8 cellular contexts compared by ENCODE assay signal in the genomic region with DNA sequence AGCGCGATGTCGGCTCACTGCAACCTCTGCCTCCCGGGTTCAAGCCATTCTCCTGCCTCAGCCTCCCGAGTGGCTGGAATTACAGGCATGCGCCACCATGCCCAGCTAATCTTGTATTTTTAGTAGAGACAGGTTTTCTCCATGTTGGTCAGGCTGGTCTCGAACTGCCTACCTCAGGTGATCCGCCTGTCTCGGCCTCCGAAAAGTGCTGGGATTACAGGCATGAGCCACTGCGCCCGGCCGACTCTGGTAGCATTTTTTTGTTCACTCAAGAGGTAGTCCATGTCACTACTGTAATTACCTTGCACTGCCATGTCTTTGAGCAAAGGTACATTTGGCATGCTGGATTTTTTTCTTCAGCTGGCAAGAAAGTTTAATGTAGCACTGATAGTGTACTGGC. TPM values are rescaled to one million over a fixed set of nuclear protein-coding genes. Genes with fewer than 3 reads are reported as not detected.
A peak's percentile ranks its signal among the peaks of the same experiment; 100 is the strongest.
DNase-seq lines count a peak whose midpoint lies in the region; ATAC-seq, FAIRE-seq and TF ChIP-seq lines count a peak whose summit lies in the region.
"Not testable (repeated sequence)": the region's sequence is repeated elsewhere in the genome, so short reads cannot be mapped to it uniquely, and the experiment has no call there.

No MANE protein-coding gene starts in this region.

- H3K4me2 ChIP-seq in BLaER1 treated with 17β-estradiol and CSF1 and Interleukin-3, amounts not matched to agents 10 nM and 100 nM = peak overlapping the region; percentile 86 to 98 (median 94)
- peak overlapping the region; percentile 84 for H3K4me2 ChIP-seq in Karpas-422 (ENCODE audit: low read depth, low read length, poor library complexity, severe bottlenecking)
- peak overlapping the region; percentile 87 for H3K4me2 ChIP-seq in endothelial cell of umbilical vein (ENCODE audit: insufficient read depth, low read length)
- H3K4me2 ChIP-seq in HepG2 (ENCODE audit: low read depth, low read length) = peak overlapping the region; percentile 90

- FAIRE-seq in endothelial cell of umbilical vein (lab: Jason Lieb, UNC); HepG2 (lab: Jason Lieb, UNC): not testable (repeated sequence)

- 85% methylated on average over 13 of the region's 13 CpGs for WGBS in HepG2 (ENCODE audit: low lambda C conversion rate)
- WGBS in suprapubic skin = 88% methylated on average over 13 of the region's 13 CpGs

- H3K9ac ChIP-seq in BLaER1 treated with 17β-estradiol and CSF1 and Interleukin-3, amounts not matched to agents 10 nM and 100 nM = peak overlapping the region in 10 of 11 experiments; percentile 3 to 100 (median 98); a peak in 14 of 22 replicates
- H3K9ac ChIP-seq in Karpas-422 (ENCODE audit: low read length); endothelial cell of umbilical vein (replicated peaks; ENCODE audit: extremely low read depth, insufficient read depth, low read length): not testable (repeated sequence)
- H3K9ac ChIP-seq in HepG2 (ENCODE audit: insufficient read depth, low read depth, low read length) = peak overlapping the region; percentile 89; the same call in 1 of the 2 replicates

- H3K4me1 Mint-ChIP-seq in T-helper 2 cell treated with Interferon-gamma antibody and Interleukin-4, amounts not matched to agents 5 μg/mL and 100 μg/mL, for 36 hours (ENCODE audit: low read depth) = peaks cover 61% of the 10 kb centered on the region
- peaks cover 78% of the 10 kb centered on the region for H3K4me1 Mint-ChIP-seq in activated naive CD8-positive, alpha-beta T cell treated with anti-CD3 and anti-CD28 coated beads, Interleukin-2, amount 50 U/mL, for 24 hours
- peaks cover 64% of the 10 kb centered on the region for H3K4me1 Mint-ChIP-seq in osteocyte (ENCODE audit: unreplicated experiment)

- H3K9me1 ChIP-seq in endothelial cell of umbilical vein (replicated peaks; ENCODE audit: control insufficient read depth, extremely low read depth, insufficient read depth, low read length) = not testable (repeated sequence)

- not testable (repeated sequence) for TF ChIP-seq POLR2A in endothelial cell of umbilical vein (IDR thresholded peaks at IDR 0.05; ENCODE audit: low read depth, low read length); HepG2 (IDR thresholded peaks at IDR 0.05; ENCODE audit: insufficient read depth in 1 of 2, low read depth in 2 of 2, low read length in 2 of 2); suprapubic skin (IDR thresholded peaks at IDR 0.05)

- dilution Hi-C loops in endothelial cell of umbilical vein (cut with MboI; ENCODE audit: extremely low pct_ligation_motif_present, low sequenced_read_pairs) = not testable (repeated sequence)

- CTCF ChIA-PET in endothelial cell of umbilical vein (lab: Charles Lee) = interaction anchor here (4.2 kb wide), 1 partner anchor 66 kb away, joined by 22 read pairs; no protein-coding TSS in a partner anchor
- CTCF ChIA-PET in HepG2 (lab: Yijun Ruan, JAX; ENCODE audit: low intra/inter-chr PET ratio, low total read pairs) = not testable (repeated sequence)

- H3K9me2 ChIP-seq in Karpas-422 (replicated peaks; ENCODE audit: insufficient read depth, low read length) = not testable (repeated sequence)

- intact Hi-C loops in endothelial cell of umbilical vein (cut with micrococcal nuclease) (loop anchor here (5.0 kb wide), 2 partner anchors 69 to 149 kb away; partner anchors contain the start of gene ACAD9), HepG2 (cut with micrococcal nuclease; ENCODE audit: unreplicated experiment) (loop anchor here (5.0 kb wide), 2 partner anchors 46 to 54 kb away; no protein-coding TSS in a partner anchor)

- not testable (repeated sequence) for H3K27ac Mint-ChIP-seq in T-helper 2 cell treated with Interferon-gamma antibody and Interleukin-4, amounts not matched to agents 5 μg/mL and 100 μg/mL, for 36 hours; activated naive CD8-positive, alpha-beta T cell treated with anti-CD3 and anti-CD28 coated beads, Interleukin-2, amount 50 U/mL, for 24 hours
- peak overlapping the region; percentile 81 for H3K27ac Mint-ChIP-seq in osteocyte (ENCODE audit: unreplicated experiment)

- H3K4me3 Mint-ChIP-seq in T-helper 2 cell treated with Interferon-gamma antibody and Interleukin-4, amounts not matched to agents 5 μg/mL and 100 μg/mL, for 36 hours = peak overlapping the region; percentile 88
- peak overlapping the region; percentile 57 for H3K4me3 Mint-ChIP-seq in activated naive CD8-positive, alpha-beta T cell treated with anti-CD3 and anti-CD28 coated beads, Interleukin-2, amount 50 U/mL, for 24 hours
- peak overlapping the region; percentile 93 for H3K4me3 Mint-ChIP-seq in osteocyte (ENCODE audit: unreplicated experiment)

- peak overlapping the region in 8 of 10 experiments; percentile 4 to 98 (median 94); a peak in 14 of 20 replicates for H3K4me3 ChIP-seq in BLaER1 treated with 17β-estradiol and CSF1 and Interleukin-3, amounts not matched to agents 10 nM and 100 nM
- H3K4me3 ChIP-seq in Karpas-422 (ENCODE audit: low read length); endothelial cell of umbilical vein (replicated peaks in 1 of 3; ENCODE audit: insufficient read depth in 1 of 3, low read depth in 1 of 3, low read length in 3 of 3): not testable (repeated sequence)
- H3K4me3 ChIP-seq in HepG2 (replicated peaks in 1 of 3; ENCODE audit: insufficient read depth in 1 of 3, low read depth in 2 of 3, low read length in 3 of 3) (peak overlapping the region in 2 of 3 experiments; percentile 5 to 83; a peak in 2 of 6 replicates), suprapubic skin (peak overlapping the region; percentile 99)

- not testable (repeated sequence) for BruUV-seq in endothelial cell of umbilical vein (replicated peaks; lab: Mats Ljungman, UMichigan); HepG2 (replicated peaks; lab: Mats Ljungman, UMichigan)

- H3K9me3 Mint-ChIP-seq in T-helper 2 cell treated with Interferon-gamma antibody and Interleukin-4, amounts not matched to agents 5 μg/mL and 100 μg/mL, for 36 hours; activated naive CD8-positive, alpha-beta T cell treated with anti-CD3 and anti-CD28 coated beads, Interleukin-2, amount 50 U/mL, for 24 hours; osteocyte (ENCODE audit: unreplicated experiment): not testable (repeated sequence)

- not testable (repeated sequence) for TF ChIP-seq EP300 in HepG2 (IDR thresholded peaks at IDR 0.05; ENCODE audit: low read depth in 2 of 2, low read length in 2 of 2); HepG2 (CRISPR knock-in tag; IDR thresholded peaks at IDR 0.05; ENCODE audit: borderline replicate concordance); suprapubic skin (IDR thresholded peaks at IDR 0.05)

- peaks cover 24% of the 10 kb centered on the region for H3K36me3 Mint-ChIP-seq in T-helper 2 cell treated with Interferon-gamma antibody and Interleukin-4, amounts not matched to agents 5 μg/mL and 100 μg/mL, for 36 hours (ENCODE audit: low read depth)
- peaks cover 50% of the 10 kb centered on the region for H3K36me3 Mint-ChIP-seq in activated naive CD8-positive, alpha-beta T cell treated with anti-CD3 and anti-CD28 coated beads, Interleukin-2, amount 50 U/mL, for 24 hours (ENCODE audit: low read depth)
- H3K36me3 Mint-ChIP-seq in osteocyte (ENCODE audit: unreplicated experiment) = not testable (repeated sequence)

- in situ Hi-C loops in HepG2 (cut with HindIII; ENCODE audit: extremely low pct_ligation_motif_present, low pct_unique_long_range_greater_than_20kb) = not testable (repeated sequence)

- not testable (repeated sequence) for TF ChIP-seq CTCF in endothelial cell of umbilical vein (IDR thresholded peaks at IDR 0.05; ENCODE audit: extremely low read depth in 1 of 2, insufficient read depth in 1 of 2, low read depth in 1 of 2, low read length in 2 of 2); HepG2 (CRISPR knock-in tag; IDR thresholded peaks at IDR 0.05); osteocyte (IDR thresholded peaks at IDR 0.05); suprapubic skin (IDR thresholded peaks at IDR 0.05)

- H3K4me1 ChIP-seq in BLaER1 treated with 17β-estradiol and CSF1 and Interleukin-3, amounts not matched to agents 10 nM and 100 nM = peaks cover 43 to 80% (median 47%) of the 10 kb centered on the region in 10 experiments
- H3K4me1 ChIP-seq in Karpas-422 (ENCODE audit: low read length) (peaks cover 43% of the 10 kb centered on the region), endothelial cell of umbilical vein (ENCODE audit: control insufficient read depth, extremely low read depth, insufficient read depth, low read length) (peaks cover 18% of the 10 kb centered on the region), HepG2 (ENCODE audit: insufficient read depth, low read length) (peaks cover 60% of the 10 kb centered on the region), suprapubic skin (peaks cover 65% of the 10 kb centered on the region)

- H3K9me3 ChIP-seq in BLaER1 treated with 17β-estradiol and CSF1 and Interleukin-3, amounts not matched to agents 10 nM and 100 nM (replicated peaks in 1 of 11) = peaks cover 0 to 13% (median 0%) of the 10 kb centered on the region in 11 experiments; a peak in 2 of 22 replicates
- H3K9me3 ChIP-seq in Karpas-422 (ENCODE audit: low read length); endothelial cell of umbilical vein (replicated peaks; ENCODE audit: control insufficient read depth, insufficient read depth, low read length); HepG2 (ENCODE audit: low read length); suprapubic skin: not testable (repeated sequence)

- not testable (repeated sequence) for H2AFZ ChIP-seq in Karpas-422 (ENCODE audit: low read length); endothelial cell of umbilical vein (ENCODE audit: low read depth, low read length); HepG2 (ENCODE audit: low read length)

- POLR2A ChIA-PET in endothelial cell of umbilical vein (lab: Charles Lee); HepG2 (lab: Yijun Ruan, JAX): not testable (repeated sequence)

- peaks cover 72 to 75% (median 74%) of the 10 kb centered on the region in 11 experiments for H4K20me1 ChIP-seq in BLaER1 treated with 17β-estradiol and CSF1 and Interleukin-3, amounts not matched to agents 10 nM and 100 nM
- H4K20me1 ChIP-seq in Karpas-422 (ENCODE audit: insufficient read depth, low read depth, low read length) = peaks cover 38% of the 10 kb centered on the region
- H4K20me1 ChIP-seq in endothelial cell of umbilical vein (replicated peaks; ENCODE audit: control insufficient read depth, extremely low read depth, insufficient read depth, low read length) = peaks cover 40% of the 10 kb centered on the region
- H4K20me1 ChIP-seq in HepG2 (ENCODE audit: insufficient read depth, low read length) = peaks cover 61% of the 10 kb centered on the region

- H3K27ac ChIP-seq in BLaER1 treated with 17β-estradiol and CSF1 and Interleukin-3, amounts not matched to agents 10 nM and 100 nM; Karpas-422 (ENCODE audit: low read length); endothelial cell of umbilical vein (ENCODE audit: insufficient read depth, low read depth, low read length); HepG2 (ENCODE audit: extremely low read length, insufficient read depth, low read length); suprapubic skin: not testable (repeated sequence)

- H3K79me2 ChIP-seq in Karpas-422 (ENCODE audit: low read length) = peaks cover 76% of the 10 kb centered on the region
- peaks cover 74% of the 10 kb centered on the region for H3K79me2 ChIP-seq in endothelial cell of umbilical vein (ENCODE audit: control insufficient read depth, insufficient read depth, low read length)
- H3K79me2 ChIP-seq in HepG2 (ENCODE audit: insufficient read depth, low read length) = peaks cover 74% of the 10 kb centered on the region

- H3K36me3 ChIP-seq in BLaER1 treated with 17β-estradiol and CSF1 and Interleukin-3, amounts not matched to agents 10 nM and 100 nM = peaks cover 4 to 47% (median 28%) of the 10 kb centered on the region in 11 experiments; a peak in 18 of 22 replicates
- not testable (repeated sequence) for H3K36me3 ChIP-seq in Karpas-422 (ENCODE audit: insufficient read depth, low read length); endothelial cell of umbilical vein (ENCODE audit: control insufficient read depth in 2 of 2, extremely low read depth in 1 of 2, insufficient read depth in 2 of 2, low read length in 2 of 2); HepG2 (replicated peaks in 1 of 2; ENCODE audit: control insufficient read depth in 1 of 2, insufficient read depth in 2 of 2, low read length in 2 of 2); suprapubic skin

- not testable (repeated sequence) for H3K27me3 Mint-ChIP-seq in T-helper 2 cell treated with Interferon-gamma antibody and Interleukin-4, amounts not matched to agents 5 μg/mL and 100 μg/mL, for 36 hours (ENCODE audit: low read depth); activated naive CD8-positive, alpha-beta T cell treated with anti-CD3 and anti-CD28 coated beads, Interleukin-2, amount 50 U/mL, for 24 hours; osteocyte (ENCODE audit: unreplicated experiment)

- TF ChIP-seq RAD21 in HepG2 (CRISPR knock-in tag; IDR thresholded peaks at IDR 0.05) = not testable (repeated sequence)

- not testable (repeated sequence) for H3K27me3 ChIP-seq in BLaER1 treated with 17β-estradiol and CSF1 and Interleukin-3, amounts not matched to agents 10 nM and 100 nM; Karpas-422 (ENCODE audit: low read length); endothelial cell of umbilical vein (ENCODE audit: control insufficient read depth in 2 of 2, insufficient read depth in 2 of 2, low read length in 2 of 2); HepG2 (ENCODE audit: control insufficient read depth in 1 of 2, insufficient read depth in 2 of 2, low read length in 2 of 2); suprapubic skin

- ATAC-seq in activated naive CD8-positive, alpha-beta T cell treated with anti-CD3 and anti-CD28 coated beads, Interleukin-2, amount 50 U/mL, for 24 hours; HepG2: not testable (repeated sequence)

- DNase-seq in Karpas-422; T-helper 2 cell treated with Interferon-gamma antibody and Interleukin-4, amounts not matched to agents 5 μg/mL and 100 μg/mL, for 36 hours (ENCODE audit: low spot score); activated naive CD8-positive, alpha-beta T cell treated with anti-CD3 and anti-CD28 coated beads, Interleukin-2, amount 50 U/mL, for 24 hours; endothelial cell of umbilical vein (ENCODE audit: low read depth, low spot score); HepG2 (ENCODE audit: low spot score); osteocyte (ENCODE audit: extremely low spot score, unreplicated experiment); suprapubic skin (ENCODE audit: low spot score in 2 of 2): not testable (repeated sequence)

RNA-seq across cellular contexts. Expression of gene RAB7A, which starts 2.5 kb away (rescaled TPM):
- total RNA-seq in Karpas-422 (2014; rRNA removed; shearing (Covaris generic); ENCODE audit: low replicate concordance) = 47.8 and 71.2 TPM in 2 replicates
- total RNA-seq in endothelial cell of umbilical vein (249 and 262 TPM in 2 replicates), HepG2 (2016; rRNA removed; fragmentation: Illumina TruSeq; extraction: Trizol) (26.5 and 49.0 TPM in 2 replicates), osteocyte (265 and 284 TPM in 2 replicates), suprapubic skin (100 to 1,000 TPM; 120 to 154 (median 133) TPM)
- polyA plus RNA-seq in endothelial cell of umbilical vein (215 and 243 TPM in 2 replicates), HepG2 (2011; rRNA removed) (151 and 182 TPM in 2 replicates)
- polyA plus RNA-seq in endothelial cell of umbilical vein (2011; cell fraction: cytosol; rRNA removed) = 263 and 305 TPM in 2 replicates
- 78.8 and 92.0 TPM in 2 replicates for polyA plus RNA-seq in endothelial cell of umbilical vein (2011; cell fraction: nucleus; rRNA removed)
- polyA plus RNA-seq in endothelial cell of umbilical vein (2012) = 177 and 193 TPM in 2 replicates
- 183 and 239 TPM in 2 replicates for polyA minus RNA-seq in endothelial cell of umbilical vein
- polyA minus RNA-seq in endothelial cell of umbilical vein (2011; cell fraction: cytosol; rRNA and poly(A)+ RNA removed) = 69.8 TPM
- polyA minus RNA-seq in endothelial cell of umbilical vein (2011; cell fraction: nucleus; rRNA and poly(A)+ RNA removed) = 39.2 and 58.7 TPM in 2 replicates
- total RNA-seq in HepG2 (2016; cell fraction: cytosol; rRNA removed; fragmentation: Illumina TruSeq; extraction: Trizol; ENCODE audit: low read depth) = 38.7 and 41.1 TPM in 2 replicates
- total RNA-seq in HepG2 (2016; cell fraction: insoluble cytoplasmic fraction; rRNA removed; fragmentation: Illumina TruSeq; extraction: Trizol) = 28.3 and 46.8 TPM in 2 replicates
- total RNA-seq in HepG2 (2016; cell fraction: membrane; rRNA removed; fragmentation: Illumina TruSeq; extraction: Trizol) = 17.9 and 21.7 TPM in 2 replicates
- total RNA-seq in HepG2 (2016; cell fraction: nucleus; rRNA removed; fragmentation: Illumina TruSeq; extraction: Trizol) = 23.4 and 24.9 TPM in 2 replicates
- polyA plus RNA-seq in HepG2 (2011; cell fraction: cytosol; rRNA removed) = 150 and 192 TPM in 2 replicates
- 22.3 and 35.1 TPM in 2 replicates for polyA plus RNA-seq in HepG2 (2011; cell fraction: nucleus; rRNA removed)
- 113 and 143 TPM in 2 replicates for polyA plus RNA-seq in HepG2 (2012)
- 9.2 and 10.5 TPM in 2 replicates for polyA plus RNA-seq in HepG2 (2016; cell fraction: cytosol; fragmentation: Illumina TruSeq; extraction: Trizol; ENCODE audit: low read depth)
- 212 and 261 TPM in 2 replicates for polyA plus RNA-seq in HepG2 (2016; cell fraction: insoluble cytoplasmic fraction; fragmentation: Illumina TruSeq; extraction: Trizol; ENCODE audit: low read depth)
- polyA plus RNA-seq in HepG2 (2016; cell fraction: membrane; fragmentation: Illumina TruSeq; extraction: Trizol; ENCODE audit: low read depth) = 28.1 and 31.8 TPM in 2 replicates
- 82.8 and 96.0 TPM in 2 replicates for polyA plus RNA-seq in HepG2 (2016; cell fraction: nucleus; fragmentation: Illumina TruSeq; extraction: Trizol; ENCODE audit: insufficient read depth, low read depth)
- 149 and 160 TPM in 2 replicates for polyA minus RNA-seq in HepG2 (2011; rRNA and poly(A)+ RNA removed; ENCODE audit: low replicate concordance)
- 58.7 and 72.0 TPM in 2 replicates for polyA minus RNA-seq in HepG2 (2011; cell fraction: cytosol; rRNA and poly(A)+ RNA removed)
- polyA minus RNA-seq in HepG2 (2011; cell fraction: nucleus; rRNA and poly(A)+ RNA removed) = 34.9 and 44.1 TPM in 2 replicates
